Comparison of ENCODE assay signal across 10 cellular contexts in genomic region chr12:124632510-124632909, GRCh38.
DNase-seq lines count a peak whose midpoint lies in the region; ATAC-seq and TF ChIP-seq lines count a peak whose summit lies in the region.
"Had no signal": no experiment of that assay in that cellular context is flagged by ENCODE, and none has a peak within 500 bp of the region (broad histone marks: within the 10 kb centered on the region; RNA-seq: fewer than 3 reads in every experiment).

No MANE protein-coding gene starts in this region.

- WGBS in endodermal cell (ENCODE audit: insufficient coverage in 1 of 2, insufficient read length in 1 of 2), 2 experiments = 60 to 79% methylated on average over 3 to 6 of the region's 6 CpGs

- H3K4me1 Mint-ChIP-seq in endodermal cell = peaks cover 15% of the 10 kb centered on the region
- peaks cover 18% of the 10 kb centered on the region for H3K4me1 Mint-ChIP-seq in neural progenitor cell

- H4K20me1 ChIP-seq in HCT116 (ENCODE audit: insufficient read depth) (no peaks in the 10 kb centered on the region), neural progenitor cell (ENCODE audit: low read depth) (no peaks in the 10 kb centered on the region)

- H3K9me3 ChIP-seq in HCT116 (ENCODE audit: control insufficient read depth in 1 of 2, insufficient read depth in 1 of 2, low read depth in 1 of 2, low read length in 2 of 2) (no peaks in the 10 kb centered on the region), endodermal cell (ENCODE audit: control insufficient read depth, low read length) (no peaks in the 10 kb centered on the region), neural progenitor cell (ENCODE audit: low read depth) (no peaks in the 10 kb centered on the region)

- peaks cover 46 to 61% of the 10 kb centered on the region in 2 experiments for H3K4me1 ChIP-seq in HCT116 (ENCODE audit: control insufficient read depth in 1 of 2, insufficient read depth in 2 of 2, low read length in 2 of 2)
- peaks cover 2% of the 10 kb centered on the region for H3K4me1 ChIP-seq in endodermal cell (ENCODE audit: control insufficient read depth, insufficient read depth, low read length)
- H3K4me1 ChIP-seq in neural progenitor cell = peaks cover 14% of the 10 kb centered on the region

- RAD21 ChIA-PET in HCT116 (lab: Charles Lee; ENCODE audit: low non-redundant PET in 1 of 2, low total read pairs in 2 of 2, uncharacterized antibody in 2 of 2, unreplicated experiment in 2 of 2) = no interaction called here

- H3K27me3 ChIP-seq in HCT116 (ENCODE audit: insufficient read depth, low read length) (no peaks in the 10 kb centered on the region), endodermal cell (ENCODE audit: control insufficient read depth, insufficient read depth, low read length, poor library complexity, severe bottlenecking) (no peaks in the 10 kb centered on the region), neural progenitor cell (no peaks in the 10 kb centered on the region)

- no peaks in the 10 kb centered on the region for H3K9me2 ChIP-seq in HCT116 (ENCODE audit: insufficient read depth)

- H3K36me3 Mint-ChIP-seq in endodermal cell (ENCODE audit: low read depth) (no peaks in the 10 kb centered on the region), neural progenitor cell (no peaks in the 10 kb centered on the region)
- H3K36me3 Mint-ChIP-seq: CD8-positive, alpha-beta memory T cell had no signal

- no peak for DNase-seq in HCT116 (ENCODE audit: low read depth, low spot score)
- DNase-seq in NCI-H524 (lab: John Stamatoyannopoulos, UW) = peak; percentile 65 to 74
- DNase-seq in endodermal cell = peak; percentile 80
- peak; percentile 50 for DNase-seq in neural progenitor cell (ENCODE audit: low spot score)
- DNase-seq in activated naive CD4-positive, alpha-beta T cell treated with Interleukin-2 at 50 U/mL for 16 hours = no peak
- DNase-seq in MV-4-11 (lab: John Stamatoyannopoulos, UW) = no peak
- DNase-seq in NCI-H2171 (lab: John Stamatoyannopoulos, UW) = no peak
- DNase-seq: CD8-positive, alpha-beta memory T cell had no signal

- H3K27ac Mint-ChIP-seq in endodermal cell (no peak overlapping the region), neural progenitor cell (no peak overlapping the region)

- H3K27me3 Mint-ChIP-seq in endodermal cell (ENCODE audit: insufficient read depth) (no peaks in the 10 kb centered on the region), neural progenitor cell (ENCODE audit: insufficient read depth, low read depth) (peaks cover 8% of the 10 kb centered on the region)

- H3K36me3 ChIP-seq in HCT116 (ENCODE audit: control insufficient read depth in 1 of 2, insufficient read depth in 2 of 2, low read length in 2 of 2) (no peaks in the 10 kb centered on the region), endodermal cell (ENCODE audit: control insufficient read depth, insufficient read depth, low read length) (no peaks in the 10 kb centered on the region), neural progenitor cell (no peaks in the 10 kb centered on the region)

- H3K4me3 Mint-ChIP-seq in endodermal cell (no peak overlapping the region), neural progenitor cell (no peak overlapping the region)

- H2AFZ ChIP-seq in HCT116 (ENCODE audit: low read depth, low read length, poor library complexity, severe bottlenecking) (no peak overlapping the region), neural progenitor cell (replicated peaks) (peak overlapping the region; percentile 99)

- H3K79me2 ChIP-seq in HCT116 (ENCODE audit: insufficient read depth, low read length) (no peaks in the 10 kb centered on the region), neural progenitor cell (ENCODE audit: low read depth) (no peaks in the 10 kb centered on the region)

- no peak for TF ChIP-seq CTCF in HCT116 (IDR thresholded peaks at IDR 0.05 in 2 of 3, conservative IDR thresholded peaks at IDR 0.05 in 1 of 3; ENCODE audit: borderline replicate concordance in 1 of 3, insufficient read depth in 1 of 3, low read depth in 2 of 3, low read length in 2 of 3)
- TF ChIP-seq CTCF in endodermal cell (conservative IDR thresholded peaks at IDR 0.05) = no peak
- no peak for TF ChIP-seq CTCF in neural progenitor cell (IDR thresholded peaks at IDR 0.05)

- no peak for TF ChIP-seq POLR2A in HCT116 (IDR thresholded peaks at IDR 0.05; ENCODE audit: borderline replicate concordance, extremely low read depth, insufficient read depth, insufficient read length)

- ATAC-seq in HCT116 (0 out of 2 replicates have a peak, but pooled peaks have one; percentile 6), HG03354 (IDR thresholded peaks at IDR 0.05; ENCODE audit: poor library complexity, severe bottlenecking, unreplicated experiment) (no peak)

- H3K9ac ChIP-seq in HCT116 (ENCODE audit: low read length) = peak overlapping the region; percentile 64
- H3K9ac ChIP-seq in endodermal cell (ENCODE audit: extremely low read depth, low read length, poor library complexity, severe bottlenecking) = no peak overlapping the region
- no peak overlapping the region for H3K9ac ChIP-seq in neural progenitor cell

- no peak for TF ChIP-seq RAD21 in HCT116 (IDR thresholded peaks at IDR 0.05; ENCODE audit: low read depth)

- H3K9me3 Mint-ChIP-seq in endodermal cell (no peaks in the 10 kb centered on the region), neural progenitor cell (no peaks in the 10 kb centered on the region)
- H3K9me3 Mint-ChIP-seq: CD8-positive, alpha-beta memory T cell had no signal

- H3K4me2 ChIP-seq in HCT116 (ENCODE audit: low read length) = peak overlapping the region; percentile 74
- no peak overlapping the region for H3K4me2 ChIP-seq in neural progenitor cell

- POLR2A ChIA-PET in HCT116 (lab: Charles Lee) = no interaction called here

- intact Hi-C loops in HCT116 (cut with micrococcal nuclease) = loop anchor here (5.0 kb wide), 1 partner anchor 285 kb away; no protein-coding TSS in a partner anchor

- no peaks in the 10 kb centered on the region for H3F3A ChIP-seq in neural progenitor cell (ENCODE audit: low read depth)

- CTCF ChIA-PET in HCT116 (lab: Charles Lee) = no interaction called here

- no TSS peak for BruUV-seq in HCT116 (replicated peaks; lab: Mats Ljungman, UMichigan)

- H3K4me3 ChIP-seq in HCT116 (replicated peaks in 1 of 2; ENCODE audit: low read depth in 1 of 2, low read length in 2 of 2) = no peak overlapping the region
- H3K4me3 ChIP-seq in endodermal cell (ENCODE audit: low read length) = no peak overlapping the region
- H3K4me3 ChIP-seq in neural progenitor cell = no peak overlapping the region
- H3K4me3 ChIP-seq: lung had no signal

- H3K27ac ChIP-seq in HCT116 (ENCODE audit: low read depth, low read length) (peak overlapping the region; percentile 59), endodermal cell (ENCODE audit: low read depth, low read length) (no peak overlapping the region), neural progenitor cell (no peak overlapping the region)

TF ChIP-seq in HCT116, 20 proteins besides CTCF, POLR2A, EP300 and RAD21:
- TF ChIP-seq SRF (IDR thresholded peaks at IDR 0.05; ENCODE audit: low read depth) = no peak
- no peak for TF ChIP-seq SIN3A (IDR thresholded peaks at IDR 0.05; ENCODE audit: low read depth)
- TF ChIP-seq CBX3 (IDR thresholded peaks at IDR 0.05; ENCODE audit: low read depth) = no peak
- no peak for TF ChIP-seq JUND (IDR thresholded peaks at IDR 0.05)
- no peak for TF ChIP-seq REST (IDR thresholded peaks at IDR 0.05; ENCODE audit: low read depth)
- no peak for TF ChIP-seq ELF1 (IDR thresholded peaks at IDR 0.05; ENCODE audit: borderline replicate concordance, low read depth)
- TF ChIP-seq CEBPB (IDR thresholded peaks at IDR 0.05; ENCODE audit: low read depth) = no peak
- no peak for TF ChIP-seq EZH2 (IDR thresholded peaks at IDR 0.05)

Comparison
In these comparisons a context has a peak if more than half of its experiments do, and no peak if none do; other contexts are left out.
1. DNase-seq: peak in NCI-H524 (2 of 2), endodermal cell (single experiment) and neural progenitor cell (single experiment); none in HCT116 (single experiment), activated naive CD4-positive, alpha-beta T cell treated with Interleukin-2 at 50 U/mL for 16 hours (single experiment), MV-4-11 (single experiment) and NCI-H2171 (single experiment).